In genomic region chr20:40689100-40689942, GRCh38 we compare ENCODE assay signal across 8 cellular contexts. TPM values are rescaled to one million over a fixed set of nuclear protein-coding genes. Genes with fewer than 3 reads are reported as not detected.
A peak's percentile ranks its signal among the peaks of the same experiment; 100 is the strongest.
DNase-seq lines count a peak whose midpoint lies in the region; ATAC-seq and TF ChIP-seq lines count a peak whose summit lies in the region.

MAFB (minus strand) TSS chr20:40689236; CDS start chr20:40688850, 386 bp downstream.

- no TSS peak for BruUV-seq in PC-9 (replicated peaks; lab: Mats Ljungman, UMichigan)

- no peak within 1 kb of the TSS for H3K4me3 ChIP-seq in CD4-positive, CD25-positive, alpha-beta regulatory T cell (ENCODE audit: low read depth, low read length)
- H3K4me3 ChIP-seq in Jurkat, Clone E6-1 (ENCODE audit: low read length) = peak within 1 kb of the TSS; percentile 59
- H3K4me3 ChIP-seq in PC-9 = no peak within 1 kb of the TSS

- ATAC-seq in CD4-positive, CD25-positive, alpha-beta regulatory T cell (ENCODE audit: low read depth in 2 of 2) = peak; percentile 43 to 48
- peak; percentile 60 for ATAC-seq in GM19372 (IDR thresholded peaks at IDR 0.05; ENCODE audit: low read depth, unreplicated experiment)
- peak; percentile 43 to 67 (median 50) for ATAC-seq in T-cell (replicated peaks in 1 of 4)
- peak; percentile 86 for ATAC-seq in left colon

- peaks cover 81% of the 10 kb centered on the region for H3K27me3 Mint-ChIP-seq in CD4-positive, CD25-positive, alpha-beta regulatory T cell
- peaks cover 49 to 91% of the 10 kb centered on the region in 2 donors for H3K27me3 Mint-ChIP-seq in T-cell

- no peaks in the 10 kb centered on the region for H3F3A ChIP-seq in PC-9 (ENCODE audit: insufficient read depth, low read depth)

- H3K27me3 ChIP-seq in CD4-positive, CD25-positive, alpha-beta regulatory T cell (ENCODE audit: control insufficient read depth, insufficient read depth, low read length) = peaks cover 21% of the 10 kb centered on the region
- H3K27me3 ChIP-seq in PC-9 (ENCODE audit: insufficient read depth, low read depth) = peaks cover 61% of the 10 kb centered on the region

- H3K27ac Mint-ChIP-seq in CD4-positive, CD25-positive, alpha-beta regulatory T cell = peak within 1 kb of the TSS in 1 of 3 donors; percentile 43
- H3K27ac Mint-ChIP-seq in T-cell = no peak within 1 kb of the TSS

- TF ChIP-seq CTCF in PC-9 (conservative IDR thresholded peaks at IDR 0.05) = no peak

- H4K20me1 ChIP-seq in PC-9 (ENCODE audit: insufficient read depth) = no peaks in the 10 kb centered on the region

- CTCF ChIA-PET in T-cell (lab: Charles Lee) = interaction anchor here in 1 of 2 donors (0.6 kb wide), 1 partner anchor 1215 kb away, joined by 3 read pairs; no protein-coding TSS in a partner anchor
- CTCF ChIA-PET in PC-9 (lab: Charles Lee) = no interaction called here

- H3K4me3 Mint-ChIP-seq in CD4-positive, CD25-positive, alpha-beta regulatory T cell = peak within 1 kb of the TSS in 3 of 4 donors; percentile 53 to 86 (median 72)
- H3K4me3 Mint-ChIP-seq in T-cell = peak within 1 kb of the TSS; percentile 65 to 79 (median 65)

- H3K4me1 ChIP-seq in CD4-positive, CD25-positive, alpha-beta regulatory T cell (ENCODE audit: control insufficient read depth, insufficient read depth, low read length, poor library complexity, severe bottlenecking) = peaks cover 13% of the 10 kb centered on the region
- no peaks in the 10 kb centered on the region for H3K4me1 ChIP-seq in PC-9 (replicated peaks; ENCODE audit: insufficient read depth)

- no peaks in the 10 kb centered on the region for H3K36me3 ChIP-seq in CD4-positive, CD25-positive, alpha-beta regulatory T cell (ENCODE audit: control insufficient read depth, insufficient read depth, low read length)
- H3K36me3 ChIP-seq in PC-9 (ENCODE audit: low read depth) = no peaks in the 10 kb centered on the region

- no peak within 1 kb of the TSS for H3K27ac ChIP-seq in CD4-positive, CD25-positive, alpha-beta regulatory T cell (ENCODE audit: insufficient read depth, low read length, poor library complexity, severe bottlenecking)
- H3K27ac ChIP-seq in PC-9 = no peak within 1 kb of the TSS

- H3K79me2 ChIP-seq in PC-9 (ENCODE audit: low read depth) = no peaks in the 10 kb centered on the region

- H3K36me3 Mint-ChIP-seq in CD4-positive, CD25-positive, alpha-beta regulatory T cell = no peaks in the 10 kb centered on the region
- H3K36me3 Mint-ChIP-seq in T-cell = no peaks in the 10 kb centered on the region

- H3K9me3 ChIP-seq in CD4-positive, CD25-positive, alpha-beta regulatory T cell (ENCODE audit: control insufficient read depth in 2 of 2, low read length in 2 of 2) = no peaks in the 10 kb centered on the region
- no peaks in the 10 kb centered on the region for H3K9me3 ChIP-seq in PC-9 (ENCODE audit: insufficient read depth, low read depth)

- POLR2A ChIA-PET in T-cell (lab: Charles Lee) = no interaction called here
- POLR2A ChIA-PET in PC-9 (lab: Charles Lee; ENCODE audit: unreplicated experiment) = no interaction called here

- H3K9me3 Mint-ChIP-seq in CD4-positive, CD25-positive, alpha-beta regulatory T cell = no peaks in the 10 kb centered on the region
- no peaks in the 10 kb centered on the region for H3K9me3 Mint-ChIP-seq in T-cell

- H3K4me2 ChIP-seq in PC-9 = no peak within 1 kb of the TSS

- peaks cover 0 to 15% (median 3%) of the 10 kb centered on the region in 4 donors for H3K4me1 Mint-ChIP-seq in CD4-positive, CD25-positive, alpha-beta regulatory T cell
- peaks cover 10 to 15% (median 15%) of the 10 kb centered on the region in 3 donors for H3K4me1 Mint-ChIP-seq in T-cell

- H3K9me2 ChIP-seq in PC-9 (ENCODE audit: insufficient read depth) = no peaks in the 10 kb centered on the region

- intact Hi-C loops in left colon (cut with DNase I, micrococcal nuclease) = no loop called here
- intact Hi-C loops in PC-9 (cut with micrococcal nuclease; ENCODE audit: unreplicated experiment) = no loop called here

- H2AFZ ChIP-seq in PC-9 = no peak within 1 kb of the TSS

- peak in 1 of 3 donors; percentile 48 for DNase-seq in CD4-positive, CD25-positive, alpha-beta regulatory T cell
- DNase-seq in Jurkat, Clone E6-1 (ENCODE audit: low read depth, low spot score) = peak; percentile 73
- peak in 10 of 34 experiments; percentile 5 to 45 (median 11) for DNase-seq in T-cell
- DNase-seq in cortex of kidney (lab: John Stamatoyannopoulos, UW) = peak; percentile 52
- peak; percentile 82 to 84 for DNase-seq in left colon
- DNase-seq in stimulated activated CD4-positive, alpha-beta T cell treated with anti-CD3 and anti-CD28 coated beads, Interleukin-12 subunit alpha, Interleukin-12 subunit beta, amount 100 ng/mL, for 48 hours (ENCODE audit: low read depth in 2 of 3, low spot score in 1 of 3) = peak in 2 of 3 donors; percentile 20 to 27
- DNase-seq in PC-9 = no peak

RNA-seq across cellular contexts. Expression of gene MAFB, which starts in this region (rescaled TPM):
- not detected for total RNA-seq in CD4-positive, CD25-positive, alpha-beta regulatory T cell
- polyA plus RNA-seq in CD4-positive, CD25-positive, alpha-beta regulatory T cell = under 1 TPM in 1 of 4 donors, not detected in 3; 0.06 TPM
- polyA plus RNA-seq in Jurkat, Clone E6-1 (2012; ENCODE audit: insufficient read depth, insufficient read length) = 0.68 TPM
- under 1 TPM; 0.23 to 0.56 (median 0.32) TPM for total RNA-seq in T-cell
- total RNA-seq in left colon = 10 to 100 TPM in 1 of 2 donors, 1 to 10 TPM in 1; 4.0 to 10.9 TPM
- total RNA-seq in PC-9 (2021) = not detected in 2 replicates

Comparison
In these comparisons a context has a peak if more than half of its experiments do, and no peak if none do; other contexts are left out.
1. Peak in ATAC-seq in CD4-positive, CD25-positive, alpha-beta regulatory T cell; RNA of the gene not detected or under 1 TPM.
2. Peak in ATAC-seq in T-cell; RNA of the gene not detected or under 1 TPM.
3. DNase-seq: peak in Jurkat, Clone E6-1 (single experiment), cortex of kidney (single experiment), left colon (2 of 2) and stimulated activated CD4-positive, alpha-beta T cell treated with anti-CD3 and anti-CD28 coated beads, Interleukin-12 subunit alpha, Interleukin-12 subunit beta, amount 100 ng/mL, for 48 hours (2 of 3); none in PC-9 (0 of 2).
4. Peak in every context shown above with its lines, with median percentiles within 50 percentile points of each other: ATAC-seq.